8 cellular contexts compared by ENCODE assay signal in the genomic region with DNA sequence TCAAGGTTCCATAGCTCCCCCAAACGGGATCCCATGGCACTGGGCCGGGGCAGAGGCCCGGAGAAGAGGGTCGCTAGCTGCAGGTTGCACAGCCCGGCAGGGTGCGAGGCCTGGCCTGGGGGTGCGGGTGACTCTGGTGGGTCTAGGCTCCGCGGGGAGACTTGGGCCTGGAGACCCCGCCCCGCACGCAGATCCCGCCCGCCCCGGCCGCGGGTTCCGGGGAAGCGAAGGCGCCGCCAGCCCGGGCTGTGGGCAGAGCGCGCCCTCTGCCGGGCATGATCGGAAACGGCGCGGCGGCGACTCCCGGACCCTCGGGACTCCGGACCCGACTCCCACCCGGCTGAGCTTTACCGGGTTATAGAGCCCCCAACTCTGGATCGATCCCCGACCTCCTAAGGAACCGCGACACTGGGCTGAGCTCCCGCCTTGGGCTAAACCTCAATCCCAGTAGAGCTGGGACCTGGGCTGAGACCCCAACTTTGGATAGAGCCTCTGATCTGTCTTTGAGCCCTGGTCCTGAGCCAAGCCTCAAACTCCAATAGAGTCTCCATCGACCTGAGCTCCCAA. TPM values are rescaled to one million over a fixed set of nuclear protein-coding genes. Genes with fewer than 3 reads are reported as not detected.
DNase-seq lines count a peak whose midpoint lies in the region; ATAC-seq lines count a peak whose summit lies in the region.

No MANE protein-coding gene starts in this region.

- H3K27ac ChIP-seq in ectodermal cell (ENCODE audit: insufficient read depth, low read depth, low read length, poor library complexity, severe bottlenecking), result no peak overlapping the region

- H3K4me3 ChIP-seq in ectodermal cell (ENCODE audit: insufficient read depth, low read depth, low read length), result peak overlapping the region; percentile 56

- ATAC-seq in HG02623 (IDR thresholded peaks at IDR 0.05; ENCODE audit: unreplicated experiment), result no peak

- DNase-seq in NCI-H1417 (lab: John Stamatoyannopoulos, UW), result peak; percentile 60 to 73 (median 62)
- no peak for DNase-seq in NCI-H1417 treated with DMSO at 0.1 percent for 48 hours (lab: John Stamatoyannopoulos, UW)
- peak; percentile 43 for DNase-seq in NCI-H2196 treated with DMSO at 0.1 percent for 48 hours (lab: John Stamatoyannopoulos, UW; ENCODE audit: unreplicated experiment)
- peak; percentile 61 to 65 for DNase-seq in activated CD4-positive, alpha-beta T cell treated with anti-CD3 and anti-CD28 coated beads, Interleukin-2, amount 50 U/mL, for 4 hours
- peak; percentile 27 for DNase-seq in medulla oblongata (ENCODE audit: extremely low spot score)
- DNase-seq in stimulated activated CD8-positive, alpha-beta memory T cell treated with anti-CD3 and anti-CD28 coated beads, Interleukin-12 subunit alpha, Interleukin-12 subunit beta, amount 100 ng/mL, for 24 hours (ENCODE audit: extremely low read depth), result peak; percentile 50

- H3K4me1 ChIP-seq in ectodermal cell (ENCODE audit: control insufficient read depth, insufficient read depth, low read length), result peaks cover 9% of the 10 kb centered on the region

- 1 to 2% methylated on average over 43 of the region's 43 CpGs for WGBS in ectodermal cell, 2 experiments

- no peaks in the 10 kb centered on the region for H3K36me3 ChIP-seq in ectodermal cell (ENCODE audit: control insufficient read depth, insufficient read depth, low read length)

- peaks cover 15% of the 10 kb centered on the region for H3K27me3 ChIP-seq in ectodermal cell (ENCODE audit: control insufficient read depth, insufficient read depth, low read length, poor library complexity, severe bottlenecking)

- H3K9me3 ChIP-seq in ectodermal cell (ENCODE audit: control insufficient read depth, low read length), result no peaks in the 10 kb centered on the region

RNA-seq across cellular contexts. Expression of gene TNFAIP8L1, which starts 3.1 kb away (rescaled TPM):
- polyA plus RNA-seq in ectodermal cell (2013, experiment 1 of 4), result 10.1 TPM
- 8.7 TPM for polyA plus RNA-seq in ectodermal cell (2013, experiment 2 of 4)
- 9.0 TPM for polyA plus RNA-seq in ectodermal cell (2013, experiment 3 of 4)
- polyA plus RNA-seq in ectodermal cell (2013, experiment 4 of 4), result 10.5 TPM

RNA-seq across cellular contexts. Expression of gene MYDGF, which starts 33.9 kb away (rescaled TPM):
- polyA plus RNA-seq in ectodermal cell (2013, experiment 1 of 4), result 55.4 TPM
- polyA plus RNA-seq in ectodermal cell (2013, experiment 2 of 4), result 50.0 TPM
- polyA plus RNA-seq in ectodermal cell (2013, experiment 3 of 4), result 61.0 TPM
- 64.9 TPM for polyA plus RNA-seq in ectodermal cell (2013, experiment 4 of 4)
